ENCODE assay signal across 21 cellular contexts in genomic region chr9:83670381-83670780, GRCh38.
"Had no signal": no experiment of that assay in that cellular context is flagged by ENCODE, and none has a peak within 500 bp of the region (broad histone marks: within the 10 kb centered on the region; RNA-seq: fewer than 3 reads in every experiment).

No MANE protein-coding gene starts in this region.

- H3K9me3 Mint-ChIP-seq: naive thymus-derived CD8-positive, alpha-beta T cell had no signal

- DNase-seq: cortex of kidney; dorsolateral prefrontal cortex; effector CD8-positive, alpha-beta T cell; foreskin melanocyte; head of caudate nucleus; kidney; left cardiac atrium; left ventricle myocardium inferior; mesenchymal stem cell; midbrain; naive thymus-derived CD8-positive, alpha-beta T cell; stimulated activated naive CD4-positive, alpha-beta T cell; stomach; substantia nigra; transverse colon had no signal

- H3K27me3 Mint-ChIP-seq: naive thymus-derived CD8-positive, alpha-beta T cell had no signal

- H3K27ac ChIP-seq: dorsolateral prefrontal cortex, hepatocyte, left ventricle myocardium inferior, neutrophil, skin epidermis, stomach, thoracic aorta, transverse colon had no signal

- H3K27me3 ChIP-seq: dorsolateral prefrontal cortex, hepatocyte, neutrophil, stomach, transverse colon had no signal

- H3K9me3 ChIP-seq: left ventricle myocardium inferior, neutrophil, stomach, thoracic aorta, transverse colon had no signal

- H3K4me3 Mint-ChIP-seq: naive thymus-derived CD8-positive, alpha-beta T cell had no signal

- H3K4me3 ChIP-seq: dorsolateral prefrontal cortex, hepatocyte, left ventricle myocardium inferior, lung, skin epidermis, stomach, thoracic aorta, transverse colon had no signal

- ATAC-seq: left cardiac atrium; naive thymus-derived CD8-positive, alpha-beta T cell; sciatic nerve had no signal
